Comparison of ENCODE assay signal across 24 cellular contexts in genomic region chr14:103509864-103510263, GRCh38. TPM values are rescaled to one million over a fixed set of nuclear protein-coding genes. Genes with fewer than 3 reads are reported as not detected.
DNase-seq lines count a peak whose midpoint lies in the region; ATAC-seq and TF ChIP-seq lines count a peak whose summit lies in the region.
"Had no signal": no experiment of that assay in that cellular context is flagged by ENCODE, and none has a peak within 500 bp of the region (broad histone marks: within the 10 kb centered on the region; RNA-seq: fewer than 3 reads in every experiment).

No MANE protein-coding gene starts in this region.

- no peak overlapping the region for H3K27ac ChIP-seq in endodermal cell (ENCODE audit: low read depth, low read length)
- H3K27ac ChIP-seq: GM23248, HL-60, Peyer's patch, SJCRH30 had no signal

- TF ChIP-seq CTCF in activated B cell treated with CpG ODN at 0.5 μM for 24 hours (IDR thresholded peaks at IDR 0.05) (no peak), endodermal cell (conservative IDR thresholded peaks at IDR 0.05) (no peak)

- H3K4me1 ChIP-seq in endodermal cell (ENCODE audit: control insufficient read depth, insufficient read depth, low read length), result no peaks in the 10 kb centered on the region
- H3K4me1 ChIP-seq: HAP-1, SJCRH30 had no signal

- peaks cover 43% of the 10 kb centered on the region for H3K36me3 ChIP-seq in endodermal cell (ENCODE audit: control insufficient read depth, insufficient read depth, low read length)

- H3K4me3 ChIP-seq in endodermal cell (ENCODE audit: low read length), result no peak overlapping the region
- H3K4me3 ChIP-seq: GM23248, HAP-1, Peyer's patch, SJCRH30 had no signal

- H3K9ac ChIP-seq in endodermal cell (ENCODE audit: extremely low read depth, low read length, poor library complexity, severe bottlenecking), result no peak overlapping the region
- H3K9ac ChIP-seq: GM23248 had no signal

- CTCF ChIA-PET in activated naive CD4-positive, alpha-beta T cell treated with anti-CD3 and anti-CD28 coated beads for 36 hours (lab: Charles Lee), result interaction anchor here (1.2 to 3.0 kb wide), 2 partner anchors 9 to 10 kb away, joined by 3 to 12 read pairs; no protein-coding TSS in a partner anchor
- CTCF ChIA-PET in activated B cell treated with CpG ODN at 0.5 μM for 24 hours (lab: Charles Lee), result no interaction called here

- peaks cover 9% of the 10 kb centered on the region for H3K36me3 Mint-ChIP-seq in activated naive CD4-positive, alpha-beta T cell treated with anti-CD3 and anti-CD28 coated beads, Interleukin-2, amount 50 U/mL, for 24 hours
- peaks cover 14% of the 10 kb centered on the region for H3K36me3 Mint-ChIP-seq in activated naive CD4-positive, alpha-beta T cell treated with anti-CD3 and anti-CD28 coated beads for 36 hours (ENCODE audit: low read depth)
- H3K36me3 Mint-ChIP-seq in activated B cell treated with CpG ODN at 0.5 μM for 24 hours (ENCODE audit: low read depth) (peaks cover 34% of the 10 kb centered on the region), endodermal cell (ENCODE audit: low read depth) (peaks cover 66% of the 10 kb centered on the region)
- H3K36me3 Mint-ChIP-seq in stimulated activated effector memory CD8-positive, alpha-beta T cell treated with anti-CD3 and anti-CD28 coated beads, Interleukin-12 subunit alpha, Interleukin-12 subunit beta, amount 100 ng/mL, for 72 hours, result peaks cover 67% of the 10 kb centered on the region

- POLR2A ChIA-PET in activated B cell treated with CpG ODN at 0.5 μM for 24 hours (lab: Charles Lee), result no interaction called here

- peak overlapping the region; percentile 46 for H3K27ac Mint-ChIP-seq in activated naive CD4-positive, alpha-beta T cell treated with anti-CD3 and anti-CD28 coated beads, Interleukin-2, amount 50 U/mL, for 24 hours
- no peak overlapping the region for H3K27ac Mint-ChIP-seq in activated naive CD4-positive, alpha-beta T cell treated with anti-CD3 and anti-CD28 coated beads for 36 hours
- H3K27ac Mint-ChIP-seq in activated B cell treated with CpG ODN at 0.5 μM for 24 hours, result peak overlapping the region; percentile 6
- no peak overlapping the region for H3K27ac Mint-ChIP-seq in endodermal cell
- peak overlapping the region; percentile 70 for H3K27ac Mint-ChIP-seq in stimulated activated effector memory CD8-positive, alpha-beta T cell treated with anti-CD3 and anti-CD28 coated beads, Interleukin-12 subunit alpha, Interleukin-12 subunit beta, amount 100 ng/mL, for 72 hours

- intact Hi-C loops in activated naive CD4-positive, alpha-beta T cell treated with anti-CD3 and anti-CD28 coated beads for 36 hours (cut with micrococcal nuclease), result no loop called here
- intact Hi-C loops in activated B cell treated with CpG ODN at 0.5 μM for 24 hours (cut with micrococcal nuclease), result no loop called here

- no peaks in the 10 kb centered on the region for H3K9me3 Mint-ChIP-seq in activated naive CD4-positive, alpha-beta T cell treated with anti-CD3 and anti-CD28 coated beads, Interleukin-2, amount 50 U/mL, for 24 hours
- no peaks in the 10 kb centered on the region for H3K9me3 Mint-ChIP-seq in activated naive CD4-positive, alpha-beta T cell treated with anti-CD3 and anti-CD28 coated beads for 36 hours
- H3K9me3 Mint-ChIP-seq in activated B cell treated with CpG ODN at 0.5 μM for 24 hours (no peaks in the 10 kb centered on the region), endodermal cell (no peaks in the 10 kb centered on the region)
- H3K9me3 Mint-ChIP-seq in stimulated activated effector memory CD8-positive, alpha-beta T cell treated with anti-CD3 and anti-CD28 coated beads, Interleukin-12 subunit alpha, Interleukin-12 subunit beta, amount 100 ng/mL, for 72 hours, result no peaks in the 10 kb centered on the region

- no peak overlapping the region for H3K4me3 Mint-ChIP-seq in activated naive CD4-positive, alpha-beta T cell treated with anti-CD3 and anti-CD28 coated beads, Interleukin-2, amount 50 U/mL, for 24 hours
- no peak overlapping the region for H3K4me3 Mint-ChIP-seq in activated naive CD4-positive, alpha-beta T cell treated with anti-CD3 and anti-CD28 coated beads for 36 hours
- H3K4me3 Mint-ChIP-seq in activated B cell treated with CpG ODN at 0.5 μM for 24 hours (no peak overlapping the region), endodermal cell (no peak overlapping the region)
- H3K4me3 Mint-ChIP-seq in stimulated activated effector memory CD8-positive, alpha-beta T cell treated with anti-CD3 and anti-CD28 coated beads, Interleukin-12 subunit alpha, Interleukin-12 subunit beta, amount 100 ng/mL, for 72 hours, result no peak overlapping the region

- DNase-seq in activated naive CD4-positive, alpha-beta T cell treated with anti-CD3 and anti-CD28 coated beads for 36 hours, result no peak
- DNase-seq in activated B cell treated with CpG ODN at 0.5 μM for 24 hours (no peak), endodermal cell (peak; percentile 24), NCI-H1092 (lab: John Stamatoyannopoulos, UW) (no peak), T1000 (lab: John Stamatoyannopoulos, UW) (no peak), SW 1271 (lab: John Stamatoyannopoulos, UW) (no peak)
- no peak for DNase-seq in stimulated activated effector memory CD8-positive, alpha-beta T cell treated with anti-CD3 and anti-CD28 coated beads, Interleukin-12 subunit alpha, Interleukin-12 subunit beta, amount 100 ng/mL, for 72 hours (ENCODE audit: low spot score in 2 of 2)
- DNase-seq: AML-193, C1 segment of cervical spinal cord, DMS53, GDM1, GM23248, KG1, NCI-H1092 treated with DMSO at 0.1 percent for 48 hours, NCI-H1436 treated with DMSO at 0.1 percent for 48 hours, NCI-H1930, NCI-H226, NCI-H510A treated with DMSO at 0.1 percent for 48 hours, NCI-H748 treated with DMSO at 0.1 percent for 48 hours, SJCRH30 had no signal

- peaks cover 4% of the 10 kb centered on the region for H3K4me1 Mint-ChIP-seq in activated naive CD4-positive, alpha-beta T cell treated with anti-CD3 and anti-CD28 coated beads, Interleukin-2, amount 50 U/mL, for 24 hours
- H3K4me1 Mint-ChIP-seq in activated naive CD4-positive, alpha-beta T cell treated with anti-CD3 and anti-CD28 coated beads for 36 hours (ENCODE audit: low read depth), result no peaks in the 10 kb centered on the region
- H3K4me1 Mint-ChIP-seq in activated B cell treated with CpG ODN at 0.5 μM for 24 hours (peaks cover 3% of the 10 kb centered on the region), endodermal cell (no peaks in the 10 kb centered on the region)
- H3K4me1 Mint-ChIP-seq in stimulated activated effector memory CD8-positive, alpha-beta T cell treated with anti-CD3 and anti-CD28 coated beads, Interleukin-12 subunit alpha, Interleukin-12 subunit beta, amount 100 ng/mL, for 72 hours, result peaks cover 11% of the 10 kb centered on the region

- ATAC-seq in activated B cell treated with CpG ODN at 0.5 μM for 24 hours (ENCODE audit: low read depth), result no peak
- ATAC-seq in stimulated activated effector memory CD8-positive, alpha-beta T cell treated with anti-CD3 and anti-CD28 coated beads, Interleukin-12 subunit alpha, Interleukin-12 subunit beta, amount 100 ng/mL, for 72 hours, result no peak

- H3K9me3 ChIP-seq in endodermal cell (ENCODE audit: control insufficient read depth, low read length), result no peaks in the 10 kb centered on the region
- H3K9me3 ChIP-seq: HAP-1, Peyer's patch, SJCRH30 had no signal

- WGBS in endodermal cell (ENCODE audit: insufficient coverage in 1 of 2, insufficient read length in 1 of 2), 2 experiments, result 93 to 94% methylated on average over 5 of the region's 5 CpGs

- no peaks in the 10 kb centered on the region for H3K27me3 Mint-ChIP-seq in activated naive CD4-positive, alpha-beta T cell treated with anti-CD3 and anti-CD28 coated beads, Interleukin-2, amount 50 U/mL, for 24 hours
- no peaks in the 10 kb centered on the region for H3K27me3 Mint-ChIP-seq in activated naive CD4-positive, alpha-beta T cell treated with anti-CD3 and anti-CD28 coated beads for 36 hours (ENCODE audit: low read depth)
- H3K27me3 Mint-ChIP-seq in activated B cell treated with CpG ODN at 0.5 μM for 24 hours (no peaks in the 10 kb centered on the region), endodermal cell (ENCODE audit: insufficient read depth) (no peaks in the 10 kb centered on the region)

- H3K27me3 ChIP-seq in endodermal cell (ENCODE audit: control insufficient read depth, insufficient read depth, low read length, poor library complexity, severe bottlenecking), result no peaks in the 10 kb centered on the region
- H3K27me3 ChIP-seq: Peyer's patch, SJCRH30 had no signal

RNA-seq across cellular contexts. Expression of gene CKB, which starts 12.8 kb away (rescaled TPM):
- total RNA-seq in activated naive CD4-positive, alpha-beta T cell treated with anti-CD3 and anti-CD28 coated beads for 36 hours, result 1 to 10 TPM; 3.8 to 4.9 TPM
- total RNA-seq in activated B cell treated with CpG ODN at 0.5 μM for 24 hours (8.6 and 12.0 TPM in 2 replicates), endodermal cell (100 to 1,000 TPM; 602 to 920 TPM)
- 1,216 TPM for polyA plus RNA-seq in endodermal cell (2013, experiment 1 of 2)
- 1,012 TPM for polyA plus RNA-seq in endodermal cell (2013, experiment 2 of 2)

RNA-seq across cellular contexts. Expression of gene TRMT61A, which starts 19.1 kb away (rescaled TPM):
- total RNA-seq in activated naive CD4-positive, alpha-beta T cell treated with anti-CD3 and anti-CD28 coated beads for 36 hours, result 1 to 10 TPM; 6.6 to 6.7 TPM
- total RNA-seq in activated B cell treated with CpG ODN at 0.5 μM for 24 hours, result 19.4 and 21.8 TPM in 2 replicates
- total RNA-seq in endodermal cell, result 1 to 10 TPM; 7.4 to 7.9 TPM
- 4.5 TPM for polyA plus RNA-seq in endodermal cell (2013, experiment 1 of 2)
- 4.1 TPM for polyA plus RNA-seq in endodermal cell (2013, experiment 2 of 2)

RNA-seq across cellular contexts. Expression of gene BAG5, which starts 52.6 kb away (rescaled TPM):
- total RNA-seq in activated naive CD4-positive, alpha-beta T cell treated with anti-CD3 and anti-CD28 coated beads for 36 hours, result 10 to 100 TPM; 15.5 to 16.6 TPM
- total RNA-seq in activated B cell treated with CpG ODN at 0.5 μM for 24 hours, result 26.9 and 28.8 TPM in 2 replicates
- 10 to 100 TPM; 27.6 to 28.1 TPM for total RNA-seq in endodermal cell
- 20.2 TPM for polyA plus RNA-seq in endodermal cell (2013, experiment 1 of 2)
- polyA plus RNA-seq in endodermal cell (2013, experiment 2 of 2), result 20.5 TPM

RNA-seq across cellular contexts. Expression of gene COA8, which starts 52.9 kb away (rescaled TPM):
- 10 to 100 TPM; 36.8 to 48.4 TPM for total RNA-seq in activated naive CD4-positive, alpha-beta T cell treated with anti-CD3 and anti-CD28 coated beads for 36 hours
- total RNA-seq in activated B cell treated with CpG ODN at 0.5 μM for 24 hours (28.4 and 28.8 TPM in 2 replicates), endodermal cell (10 to 100 TPM; 30.1 to 39.8 TPM)
- polyA plus RNA-seq in endodermal cell (2013, experiment 1 of 2), result 34.9 TPM
- polyA plus RNA-seq in endodermal cell (2013, experiment 2 of 2), result 38.8 TPM

Comparison
In these comparisons a context has a peak if more than half of its experiments do, and no peak if none do; other contexts are left out.
1. H3K27ac Mint-ChIP-seq: peak in activated naive CD4-positive, alpha-beta T cell treated with anti-CD3 and anti-CD28 coated beads, Interleukin-2, amount 50 U/mL, for 24 hours (single experiment), activated B cell treated with CpG ODN at 0.5 μM for 24 hours (single experiment) and stimulated activated effector memory CD8-positive, alpha-beta T cell treated with anti-CD3 and anti-CD28 coated beads, Interleukin-12 subunit alpha, Interleukin-12 subunit beta, amount 100 ng/mL, for 72 hours (single experiment); none in activated naive CD4-positive, alpha-beta T cell treated with anti-CD3 and anti-CD28 coated beads for 36 hours (single experiment) and endodermal cell (single experiment).
2. RNA of gene CKB, which starts 12.8 kb away (total RNA-seq): 602 to 920 TPM in endodermal cell; 8.6 to 12.0 TPM in activated B cell treated with CpG ODN at 0.5 μM for 24 hours and 3.8 to 4.9 TPM in activated naive CD4-positive, alpha-beta T cell treated with anti-CD3 and anti-CD28 coated beads for 36 hours; every median in the first group is over 10 times any median in the second.